ENCODE assay signal across 8 cellular contexts in the genomic region with DNA sequence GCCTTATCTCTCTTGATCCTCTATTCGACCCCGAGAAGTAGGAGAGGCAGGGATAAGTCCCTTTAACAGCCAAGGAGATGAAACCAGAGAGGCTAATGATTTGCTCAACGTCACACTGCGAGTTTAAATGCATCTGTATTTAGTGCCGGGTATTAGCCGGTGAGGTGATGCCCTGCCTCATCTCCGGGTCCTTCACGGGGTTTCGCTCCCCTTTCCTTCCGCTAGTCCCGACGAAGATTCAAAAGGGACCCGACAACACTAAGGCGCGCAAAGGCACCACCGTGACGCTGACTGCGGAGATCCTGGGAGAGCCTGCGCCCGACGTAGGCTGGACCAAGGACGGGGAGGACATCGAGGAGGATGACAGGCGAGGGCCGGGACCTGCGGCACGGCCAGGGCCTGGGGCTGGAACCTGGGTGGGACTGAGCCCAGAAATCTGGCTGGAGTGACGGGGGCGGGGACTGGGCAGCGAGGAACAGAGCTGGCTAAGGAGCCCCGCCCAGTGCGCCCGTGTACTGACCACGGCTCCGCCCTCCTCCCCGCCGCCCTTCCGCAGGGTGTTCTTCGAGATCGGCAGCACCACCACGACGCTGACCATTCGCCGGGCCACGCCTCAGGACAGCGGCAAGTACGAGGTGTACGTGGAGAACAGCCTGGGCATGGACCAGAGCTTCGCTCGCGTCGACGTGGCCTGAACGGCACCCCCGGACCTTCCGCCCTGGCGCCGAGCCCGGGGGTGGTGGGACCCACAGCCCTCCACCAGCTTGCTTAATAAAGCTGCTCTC. TPM values are rescaled to one million over a fixed set of nuclear protein-coding genes. Genes with fewer than 3 reads are reported as not detected.
DNase-seq lines count a peak whose midpoint lies in the region; ATAC-seq, FAIRE-seq and TF ChIP-seq lines count a peak whose summit lies in the region.

No MANE protein-coding gene starts in this region.

- peak overlapping the region; percentile 84 to 91 for H3K27ac ChIP-seq in A549
- H3K27ac ChIP-seq in SK-N-SH (ENCODE audit: low read depth in 2 of 2, low read length in 1 of 2) = peak overlapping the region; percentile 81 to 99
- peak overlapping the region; percentile 91 for H3K27ac ChIP-seq in layer of hippocampus (ENCODE audit: low read depth, low read length)

- peaks cover 3 to 7% of the 10 kb centered on the region in 2 experiments for H3K36me3 ChIP-seq in SK-N-SH (replicated peaks in 1 of 2; ENCODE audit: control insufficient read depth in 1 of 2, insufficient read depth in 2 of 2, low read length in 1 of 2)

- peak overlapping the region; percentile 97 for H3K4me3 Mint-ChIP-seq in stimulated activated memory B cell treated with anti-CD40 and anti-IgM and Interleukin-4, amounts not matched to agents 10 μg/mL and 1 μg/mL and 100 μg/mL, for 72 hours

- H3K36me3 Mint-ChIP-seq in stimulated activated memory B cell treated with anti-CD40 and anti-IgM and Interleukin-4, amounts not matched to agents 10 μg/mL and 1 μg/mL and 100 μg/mL, for 72 hours = peaks cover 5% of the 10 kb centered on the region

- no peak for TF ChIP-seq EP300 in A549 (IDR thresholded peaks at IDR 0.05)
- TF ChIP-seq EP300 in SK-N-SH (IDR thresholded peaks at IDR 0.05; ENCODE audit: borderline replicate concordance in 1 of 2, low read depth in 1 of 2, low read length in 1 of 2) = no peak

- peaks cover 20% of the 10 kb centered on the region for H3K79me2 ChIP-seq in SK-N-SH (ENCODE audit: insufficient read depth)

- TF ChIP-seq CTCF in A549 (IDR thresholded peaks at IDR 0.05) (no peak), GM12875 (IDR thresholded peaks at IDR 0.05; ENCODE audit: borderline replicate concordance, insufficient read depth, low read depth, low read length) (no peak), SK-N-SH (IDR thresholded peaks at IDR 0.05) (no peak), choroid plexus epithelial cell (conservative IDR thresholded peaks at IDR 0.05; ENCODE audit: low read depth, low read length) (no peak)

- H3K9me3 ChIP-seq in A549 (no peaks in the 10 kb centered on the region), SK-N-SH (no peaks in the 10 kb centered on the region)

- peak overlapping the region; percentile 90 for H3K9ac ChIP-seq in SK-N-SH

- H4K20me1 ChIP-seq in SK-N-SH (ENCODE audit: insufficient read depth) = no peaks in the 10 kb centered on the region

- H3K4me2 ChIP-seq in A549 = peak overlapping the region; percentile 83
- H3K4me2 ChIP-seq in SK-N-SH = peak overlapping the region; percentile 98

- WGBS in A549 (ENCODE audit: missing lambda C conversion rate) = 23% methylated on average over 42 of the region's 59 CpGs
- 49% methylated on average over 29 of the region's 59 CpGs for WGBS in SK-N-SH (ENCODE audit: low lambda C conversion rate)

- H3K9me3 Mint-ChIP-seq in stimulated activated memory B cell treated with anti-CD40 and anti-IgM and Interleukin-4, amounts not matched to agents 10 μg/mL and 1 μg/mL and 100 μg/mL, for 72 hours = no peaks in the 10 kb centered on the region

- H3K9me2 ChIP-seq in SK-N-SH = no peaks in the 10 kb centered on the region

- peak; percentile 63 for TF ChIP-seq POLR2A in A549 (IDR thresholded peaks at IDR 0.05; ENCODE audit: low read length)

- DNase-seq in A549 (ENCODE audit: low read depth in 1 of 2, low spot score in 1 of 2) (peak; percentile 85 to 88), SK-N-SH (peak; percentile 94), choroid plexus epithelial cell (ENCODE audit: low read depth) (peak; percentile 84), NCI-H524 treated with DMSO at 0.1 percent for 48 hours (lab: John Stamatoyannopoulos, UW) (no peak)

- peak overlapping the region; percentile 75 for H3K4me3 ChIP-seq in A549
- peak overlapping the region; percentile 83 for H3K4me3 ChIP-seq in GM12875 (ENCODE audit: low read depth, low read length)
- H3K4me3 ChIP-seq in SK-N-SH (ENCODE audit: low read depth in 2 of 2, low read length in 1 of 2) = peak overlapping the region; percentile 81 to 85
- H3K4me3 ChIP-seq in choroid plexus epithelial cell (ENCODE audit: low read depth, low read length) = peak overlapping the region; percentile 84

- peaks cover 32% of the 10 kb centered on the region for H3K4me1 Mint-ChIP-seq in stimulated activated memory B cell treated with anti-CD40 and anti-IgM and Interleukin-4, amounts not matched to agents 10 μg/mL and 1 μg/mL and 100 μg/mL, for 72 hours

- POLR2A ChIA-PET in A549 (lab: Yijun Ruan, JAX) (interaction anchor here (0.6 to 2.0 kb wide), 12 partner anchors 9 to 110 kb away, joined by 3 to 24 read pairs (median 6); a partner anchor contains a TSS), SK-N-SH (lab: Yijun Ruan, JAX) (interaction anchor here (0.7 to 4.6 kb wide), 12 partner anchors 9 to 109 kb away, joined by 3 to 53 read pairs (median 10); a partner anchor contains a TSS)

- ATAC-seq in A549 (peak; percentile 76 to 87), HG03460 (IDR thresholded peaks at IDR 0.05; ENCODE audit: unreplicated experiment) (peak; percentile 30)
- peak; percentile 40 for ATAC-seq in stimulated activated memory B cell treated with anti-CD40 and anti-IgM and Interleukin-4, amounts not matched to agents 10 μg/mL and 1 μg/mL and 100 μg/mL, for 72 hours

- peak overlapping the region; percentile 78 for H2AFZ ChIP-seq in SK-N-SH (ENCODE audit: low read depth)

- H3F3A ChIP-seq in SK-N-SH (replicated peaks; ENCODE audit: insufficient read depth) = no peaks in the 10 kb centered on the region

- FAIRE-seq in A549 (lab: Jason Lieb, UNC) = no peak

- H3K4me1 ChIP-seq in A549 (peaks cover 22% of the 10 kb centered on the region; the same call in 2 of the 3 replicates), SK-N-SH (ENCODE audit: control insufficient read depth in 1 of 2, insufficient read depth in 2 of 2, low read depth in 1 of 2, low read length in 1 of 2) (peaks cover 16 to 63% of the 10 kb centered on the region in 2 experiments)

- peaks cover 53% of the 10 kb centered on the region for H3K27me3 Mint-ChIP-seq in stimulated activated memory B cell treated with anti-CD40 and anti-IgM and Interleukin-4, amounts not matched to agents 10 μg/mL and 1 μg/mL and 100 μg/mL, for 72 hours

- TF ChIP-seq RAD21 in A549 (conservative IDR thresholded peaks at IDR 0.05 in 1 of 2, IDR thresholded peaks at IDR 0.05 in 1 of 2) (no peak), SK-N-SH (IDR thresholded peaks at IDR 0.05; ENCODE audit: low read length) (no peak)

- CTCF ChIA-PET in A549 (lab: Yijun Ruan, JAX) (interaction anchor here (3.2 to 89.4 kb wide), 3 partner anchors 9 to 95 kb away, joined by 8 to 3291 read pairs (median 3291); a partner anchor contains a TSS), SK-N-SH (lab: Yijun Ruan, JAX) (interaction anchor here (1.0 to 62.1 kb wide), 4 partner anchors 3 to 95 kb away, joined by 3 to 2824 read pairs (median 1416); a partner anchor contains a TSS)

- H3K27ac Mint-ChIP-seq in stimulated activated memory B cell treated with anti-CD40 and anti-IgM and Interleukin-4, amounts not matched to agents 10 μg/mL and 1 μg/mL and 100 μg/mL, for 72 hours = peak overlapping the region; percentile 82

- no peaks in the 10 kb centered on the region for H3K27me3 ChIP-seq in SK-N-SH (ENCODE audit: insufficient read depth)
- H3K27me3 ChIP-seq in layer of hippocampus (ENCODE audit: control insufficient read depth, insufficient read depth, low read length) = peaks cover 13% of the 10 kb centered on the region

TF ChIP-seq in SK-N-SH, 30 proteins besides CTCF, POLR2A, EP300 and RAD21 (continues in another document):
- no peak for TF ChIP-seq FOXM1 (IDR thresholded peaks at IDR 0.05; ENCODE audit: low read depth)
- TF ChIP-seq MXI1 (IDR thresholded peaks at IDR 0.05; ENCODE audit: low read depth, low read length) = no peak; the same call in 1 of the 2 replicates

RNA-seq across cellular contexts. Expression of a gene that starts 1.0 kb away (rescaled TPM):
- polyA plus RNA-seq in A549 (2011; rRNA removed) (46.2 and 55.3 TPM in 2 replicates), A549 (2017; fragmentation: RNase III; extraction: RNeasy Plus Mini Kit Qiagen cat#74134 plus additional on column Dnase treatment) (31.3 to 38.4 TPM (median 36.2 TPM) in 3 replicates), SK-N-SH (2012; rRNA removed) (61.3 and 75.1 TPM in 2 replicates)
- polyA plus RNA-seq in A549 (2012; cell fraction: cytosol; rRNA removed) = 55.6 and 70.3 TPM in 2 replicates
- 113 and 115 TPM in 2 replicates for polyA plus RNA-seq in A549 (2012; cell fraction: nucleus; rRNA removed)
- polyA minus RNA-seq in A549 (2011; rRNA and poly(A)+ RNA removed) = 63.6 and 92.8 TPM in 2 replicates
- 27.7 and 39.9 TPM in 2 replicates for polyA plus RNA-seq in SK-N-SH (2012; cell fraction: cytosol; rRNA removed)
- 157 and 170 TPM in 2 replicates for polyA plus RNA-seq in SK-N-SH (2012; cell fraction: nucleus; rRNA removed)

RNA-seq across cellular contexts. Expression of a gene that starts 16.6 kb away (rescaled TPM):
- polyA plus RNA-seq in A549 (2011; rRNA removed) (0.04 and 0.13 TPM in 2 replicates), A549 (2017; fragmentation: RNase III; extraction: RNeasy Plus Mini Kit Qiagen cat#74134 plus additional on column Dnase treatment) (0.07 to 0.08 TPM in 2 of 3 replicates, not detected in the other), SK-N-SH (2012; rRNA removed) (0.05 and 0.10 TPM in 2 replicates)
- polyA plus RNA-seq in A549 (2012; cell fraction: cytosol; rRNA removed) = 0.01 and 0.05 TPM in 2 replicates
- 0.17 and 0.33 TPM in 2 replicates for polyA plus RNA-seq in A549 (2012; cell fraction: nucleus; rRNA removed)
- 0.12 TPM in 1 of 2 replicates, not detected in the other for polyA minus RNA-seq in A549 (2011; rRNA and poly(A)+ RNA removed)
- polyA plus RNA-seq in SK-N-SH (2012; cell fraction: cytosol; rRNA removed) = 0.04 and 0.30 TPM in 2 replicates
- 0.79 and 1.00 TPM in 2 replicates for polyA plus RNA-seq in SK-N-SH (2012; cell fraction: nucleus; rRNA removed)

RNA-seq across cellular contexts. Expression of a gene that starts 45.9 kb away (rescaled TPM):
- 9.0 and 10.2 TPM in 2 replicates for polyA plus RNA-seq in A549 (2011; rRNA removed)
- 13.2 and 20.6 TPM in 2 replicates for polyA plus RNA-seq in A549 (2012; cell fraction: cytosol; rRNA removed)
- 25.5 and 46.9 TPM in 2 replicates for polyA plus RNA-seq in A549 (2012; cell fraction: nucleus; rRNA removed)
- 11.8 to 15.1 TPM (median 14.8 TPM) in 3 replicates for polyA plus RNA-seq in A549 (2017; fragmentation: RNase III; extraction: RNeasy Plus Mini Kit Qiagen cat#74134 plus additional on column Dnase treatment)
- 4.2 and 6.5 TPM in 2 replicates for polyA minus RNA-seq in A549 (2011; rRNA and poly(A)+ RNA removed)
- 119 and 141 TPM in 2 replicates for polyA plus RNA-seq in SK-N-SH (2012; rRNA removed)
- polyA plus RNA-seq in SK-N-SH (2012; cell fraction: cytosol; rRNA removed) = 65.6 and 129 TPM in 2 replicates
- polyA plus RNA-seq in SK-N-SH (2012; cell fraction: nucleus; rRNA removed) = 113 and 151 TPM in 2 replicates

RNA-seq across cellular contexts. Expression of a gene that starts 46.1 kb away (rescaled TPM):
- polyA plus RNA-seq in A549 (2011; rRNA removed) (0.31 and 0.33 TPM in 2 replicates), A549 (2017; fragmentation: RNase III; extraction: RNeasy Plus Mini Kit Qiagen cat#74134 plus additional on column Dnase treatment) (0.26 to 0.42 TPM (median 0.37 TPM) in 3 replicates), SK-N-SH (2012; rRNA removed) (4.7 and 7.0 TPM in 2 replicates)
- 0.40 and 0.45 TPM in 2 replicates for polyA plus RNA-seq in A549 (2012; cell fraction: cytosol; rRNA removed)
- polyA plus RNA-seq in A549 (2012; cell fraction: nucleus; rRNA removed) = 3.2 and 3.3 TPM in 2 replicates
- 0.44 and 0.83 TPM in 2 replicates for polyA minus RNA-seq in A549 (2011; rRNA and poly(A)+ RNA removed)
- 1.0 and 1.7 TPM in 2 replicates for polyA plus RNA-seq in SK-N-SH (2012; cell fraction: cytosol; rRNA removed)
- polyA plus RNA-seq in SK-N-SH (2012; cell fraction: nucleus; rRNA removed) = 43.9 and 63.2 TPM in 2 replicates

Comparison
In these comparisons a context has a peak if more than half of its experiments do, and no peak if none do; other contexts are left out.
1. ATAC-seq: peak in every context shown above with its lines; median percentile 82 in A549; 40 in stimulated activated memory B cell treated with anti-CD40 and anti-IgM and Interleukin-4, amounts not matched to agents 10 μg/mL and 1 μg/mL and 100 μg/mL, for 72 hours; 30 in HG03460.